In genomic region chr7:87944547-87944946, GRCh38 we compare ENCODE assay signal across 13 cellular contexts. TPM values are rescaled to one million over a fixed set of nuclear protein-coding genes. Genes with fewer than 3 reads are reported as not detected.
DNase-seq lines count a peak whose midpoint lies in the region; ATAC-seq and TF ChIP-seq lines count a peak whose summit lies in the region.
"Had no signal": no experiment of that assay in that cellular context is flagged by ENCODE, and none has a peak within 500 bp of the region (broad histone marks: within the 10 kb centered on the region; RNA-seq: fewer than 3 reads in every experiment).

No MANE protein-coding gene starts in this region.

- H3K4me3 Mint-ChIP-seq in progenitor cell of endocrine pancreas (ENCODE audit: low read depth): no peak overlapping the region
- no peak overlapping the region for H3K4me3 Mint-ChIP-seq in T-cell
- H3K4me3 Mint-ChIP-seq: GM23338 had no signal

- POLR2A ChIA-PET in T-cell (lab: Charles Lee): interaction anchor here in 1 of 2 donors (0.7 kb wide), 1 partner anchor 72 kb away, joined by 5 read pairs; no protein-coding TSS in a partner anchor

- no peaks in the 10 kb centered on the region for H3K4me1 Mint-ChIP-seq in progenitor cell of endocrine pancreas (ENCODE audit: low read depth)
- H3K4me1 Mint-ChIP-seq in T-cell: peaks cover 0 to 3% (median 0%) of the 10 kb centered on the region in 3 donors
- H3K4me1 Mint-ChIP-seq: GM23338 had no signal

- H3K36me3 Mint-ChIP-seq in progenitor cell of endocrine pancreas (ENCODE audit: insufficient read depth): no peaks in the 10 kb centered on the region
- no peaks in the 10 kb centered on the region for H3K36me3 Mint-ChIP-seq in T-cell

- DNase-seq in progenitor cell of endocrine pancreas (ENCODE audit: low spot score, unreplicated experiment): no peak
- no peak for DNase-seq in T-cell
- DNase-seq in T-helper 1 cell: no peak
- DNase-seq: NCI-H1436 treated with DMSO at 0.1 percent for 48 hours, NCI-H345, NCI-H526 treated with DMSO at 0.1 percent for 48 hours, PC-3, T1000 had no signal

- H3K27me3 Mint-ChIP-seq in progenitor cell of endocrine pancreas: no peaks in the 10 kb centered on the region
- H3K27me3 Mint-ChIP-seq in T-cell: no peaks in the 10 kb centered on the region

- CTCF ChIA-PET in T-cell (lab: Charles Lee): no interaction called here

- TF ChIP-seq CTCF in progenitor cell of endocrine pancreas (IDR thresholded peaks at IDR 0.05; ENCODE audit: unreplicated experiment): no peak

- no peaks in the 10 kb centered on the region for H3K9me3 Mint-ChIP-seq in progenitor cell of endocrine pancreas (ENCODE audit: low read depth)
- H3K9me3 Mint-ChIP-seq in T-cell: no peaks in the 10 kb centered on the region
- H3K9me3 Mint-ChIP-seq: GM23338 had no signal

- H3K27ac Mint-ChIP-seq in progenitor cell of endocrine pancreas: peak overlapping the region; percentile 65
- H3K27ac Mint-ChIP-seq in T-cell: no peak overlapping the region
- H3K27ac Mint-ChIP-seq: GM23338 had no signal

- peak; percentile 63 for ATAC-seq in GM18867 (IDR thresholded peaks at IDR 0.05; ENCODE audit: unreplicated experiment)
- peak; percentile 72 for ATAC-seq in GM21390 (IDR thresholded peaks at IDR 0.05; ENCODE audit: unreplicated experiment)
- ATAC-seq in HG03095 (IDR thresholded peaks at IDR 0.05; ENCODE audit: unreplicated experiment): peak; percentile 49
- no peak for ATAC-seq in HG03135 (IDR thresholded peaks at IDR 0.05; ENCODE audit: unreplicated experiment)
- no peak for ATAC-seq in T-cell (replicated peaks in 1 of 4)
- ATAC-seq: GM23338, PC-3 had no signal

RNA-seq across cellular contexts. Expression of gene ADAM22, which starts 10.5 kb away (rescaled TPM):
- total RNA-seq in progenitor cell of endocrine pancreas (14.4 and 15.8 TPM in 2 replicates), T-cell (1 to 10 TPM; 2.9 to 5.6 (median 4.3) TPM)

Comparison
In these comparisons a context has a peak if more than half of its experiments do, and no peak if none do; other contexts are left out.
1. ATAC-seq: peak in GM18867 (single experiment), GM21390 (single experiment) and HG03095 (single experiment); none in HG03135 (single experiment) and T-cell (0 of 4).